Comparison of ENCODE assay signal across 8 cellular contexts in genomic region chr15:93028632-93029612, GRCh38.
A peak's percentile ranks its signal among the peaks of the same experiment; 100 is the strongest.
DNase-seq lines count a peak whose midpoint lies in the region; ATAC-seq, FAIRE-seq and TF ChIP-seq lines count a peak whose summit lies in the region.

No MANE protein-coding gene starts in this region.

- peak overlapping the region; percentile 53 to 89 (median 71); a peak in 21 of 22 replicates for H3K27ac ChIP-seq in BLaER1 treated with 17β-estradiol and CSF1 and Interleukin-3, amounts not matched to agents 10 nM and 100 nM
- H3K27ac ChIP-seq in brain microvascular endothelial cell (no peak overlapping the region), keratinocyte (ENCODE audit: control insufficient read depth, insufficient read depth, low read length) (peak overlapping the region; percentile 69), small intestine (ENCODE audit: low read depth in 1 of 2, low read length in 1 of 2) (peak overlapping the region in 1 of 2 donors; percentile 77)

- TF ChIP-seq CTCF in brain microvascular endothelial cell (IDR thresholded peaks at IDR 0.05; ENCODE audit: low read depth, low read length, missing control alignments) (no peak), keratinocyte (optimal IDR thresholded peaks at IDR 0.05 in 1 of 3, IDR thresholded peaks at IDR 0.05 in 1 of 3, conservative IDR thresholded peaks at IDR 0.05 in 1 of 3; ENCODE audit: extremely low read depth in 1 of 3, insufficient read depth in 2 of 3, low read length in 3 of 3) (no peak)

- in situ Hi-C loops in brain microvascular endothelial cell (cut with HindIII; ENCODE audit: low pct_ligation_motif_present, low sequenced_read_pairs) = no loop called here

- peaks cover 33 to 45% (median 41%) of the 10 kb centered on the region in 11 experiments for H3K36me3 ChIP-seq in BLaER1 treated with 17β-estradiol and CSF1 and Interleukin-3, amounts not matched to agents 10 nM and 100 nM
- H3K36me3 ChIP-seq in MG63 = peaks cover 42% of the 10 kb centered on the region
- peaks cover 43% of the 10 kb centered on the region for H3K36me3 ChIP-seq in brain microvascular endothelial cell (replicated peaks)
- peaks cover 24 to 32% of the 10 kb centered on the region in 2 experiments for H3K36me3 ChIP-seq in keratinocyte (ENCODE audit: control insufficient read depth in 2 of 2, extremely low read depth in 1 of 2, insufficient read depth in 2 of 2, low read length in 2 of 2)
- peaks cover 15 to 20% of the 10 kb centered on the region in 2 donors for H3K36me3 ChIP-seq in small intestine (ENCODE audit: control insufficient read depth in 2 of 2, insufficient read depth in 2 of 2, low read length in 2 of 2)

- H3K4me3 ChIP-seq in BLaER1 treated with 17β-estradiol and CSF1 and Interleukin-3, amounts not matched to agents 10 nM and 100 nM = no peak overlapping the region; a peak in 2 of 20 replicates
- H3K4me3 ChIP-seq in MG63 (no peak overlapping the region), brain microvascular endothelial cell (ENCODE audit: low read depth, low read length) (no peak overlapping the region), keratinocyte (ENCODE audit: control insufficient read depth in 2 of 3, extremely low read depth in 1 of 3, insufficient read depth in 2 of 3, low read depth in 1 of 3, low read length in 3 of 3) (peak overlapping the region in 1 of 3 experiments; percentile 9), small intestine (ENCODE audit: low read depth in 1 of 2, low read length in 2 of 2) (no peak overlapping the region)

- peak overlapping the region; percentile 57 to 89 (median 71); a peak in 21 of 22 replicates for H3K4me2 ChIP-seq in BLaER1 treated with 17β-estradiol and CSF1 and Interleukin-3, amounts not matched to agents 10 nM and 100 nM
- peak overlapping the region; percentile 45 for H3K4me2 ChIP-seq in keratinocyte (ENCODE audit: control insufficient read depth, extremely low read depth, insufficient read depth, low read depth, low read length)

- H3K27me3 ChIP-seq in BLaER1 treated with 17β-estradiol and CSF1 and Interleukin-3, amounts not matched to agents 10 nM and 100 nM = no peaks in the 10 kb centered on the region
- H3K27me3 ChIP-seq in MG63 (no peaks in the 10 kb centered on the region), brain microvascular endothelial cell (replicated peaks) (no peaks in the 10 kb centered on the region), keratinocyte (ENCODE audit: control insufficient read depth, extremely low read depth, insufficient read depth, low read length) (no peaks in the 10 kb centered on the region), small intestine (ENCODE audit: control insufficient read depth in 2 of 2, insufficient read depth in 2 of 2, low read length in 2 of 2) (no peaks in the 10 kb centered on the region)

- H3K9me1 ChIP-seq in keratinocyte (ENCODE audit: control insufficient read depth, extremely low read depth, insufficient read depth, low read length) = peaks cover 13% of the 10 kb centered on the region

- dilution Hi-C loops in keratinocyte (cut with MboI; ENCODE audit: extremely low pct_ligation_motif_present, low sequenced_read_pairs) = no loop called here

- H3K9me3 ChIP-seq in BLaER1 treated with 17β-estradiol and CSF1 and Interleukin-3, amounts not matched to agents 10 nM and 100 nM (replicated peaks in 1 of 11) = peaks cover 0 to 5% (median 0%) of the 10 kb centered on the region in 11 experiments; a peak in 1 of 22 replicates
- H3K9me3 ChIP-seq in MG63 = no peaks in the 10 kb centered on the region
- H3K9me3 ChIP-seq in keratinocyte (ENCODE audit: control insufficient read depth, low read depth, low read length) = no peaks in the 10 kb centered on the region
- no peaks in the 10 kb centered on the region for H3K9me3 ChIP-seq in small intestine (ENCODE audit: control insufficient read depth, low read depth)

- H3K9ac ChIP-seq in BLaER1 treated with 17β-estradiol and CSF1 and Interleukin-3, amounts not matched to agents 10 nM and 100 nM = peak overlapping the region; percentile 13 to 75 (median 61); a peak in 21 of 22 replicates
- peak overlapping the region; percentile 58 for H3K9ac ChIP-seq in keratinocyte (ENCODE audit: control insufficient read depth, extremely low read depth, insufficient read depth, low read length)

- 44 to 58% (median 54%) methylated on average over 30 of the region's 30 CpGs for WGBS in small intestine, 3 donors

- H2AFZ ChIP-seq in keratinocyte (ENCODE audit: control insufficient read depth, low read length) = no peak overlapping the region

- FAIRE-seq in keratinocyte (lab: Jason Lieb, UNC) = peak; percentile 86
- FAIRE-seq in small intestine (lab: Jason Lieb, UNC) = no peak

- H4K20me1 ChIP-seq in BLaER1 treated with 17β-estradiol and CSF1 and Interleukin-3, amounts not matched to agents 10 nM and 100 nM = peaks cover 20 to 54% (median 41%) of the 10 kb centered on the region in 11 experiments; a peak in 16 of 22 replicates
- H4K20me1 ChIP-seq in keratinocyte (ENCODE audit: control insufficient read depth, extremely low read depth, insufficient read depth, low read length) = peaks cover 14% of the 10 kb centered on the region

- peaks cover 9% of the 10 kb centered on the region for H3K79me2 ChIP-seq in keratinocyte (ENCODE audit: control insufficient read depth, insufficient read depth, low read length)

- no peak for ATAC-seq in GM21381 (IDR thresholded peaks at IDR 0.05; ENCODE audit: unreplicated experiment)
- ATAC-seq in GM19463 (IDR thresholded peaks at IDR 0.05; ENCODE audit: unreplicated experiment) = no peak

- peaks cover 68 to 82% (median 74%) of the 10 kb centered on the region in 10 experiments for H3K4me1 ChIP-seq in BLaER1 treated with 17β-estradiol and CSF1 and Interleukin-3, amounts not matched to agents 10 nM and 100 nM
- H3K4me1 ChIP-seq in keratinocyte (ENCODE audit: control insufficient read depth, extremely low read depth, insufficient read depth, low read length) (peaks cover 34% of the 10 kb centered on the region), small intestine (ENCODE audit: control insufficient read depth in 2 of 2, insufficient read depth in 1 of 2, low read depth in 1 of 2, low read length in 1 of 2) (no peaks in the 10 kb centered on the region)

- DNase-seq in MG63 = peak; percentile 96
- DNase-seq in brain microvascular endothelial cell = peak; percentile 28
- DNase-seq in keratinocyte (ENCODE audit: low read depth, low spot score) = peak; percentile 54
- DNase-seq in small intestine = peak; percentile 7
- DNase-seq in SW480 (ENCODE audit: low spot score) = no peak
